22 cellular contexts compared by ENCODE assay signal in the genomic region with DNA sequence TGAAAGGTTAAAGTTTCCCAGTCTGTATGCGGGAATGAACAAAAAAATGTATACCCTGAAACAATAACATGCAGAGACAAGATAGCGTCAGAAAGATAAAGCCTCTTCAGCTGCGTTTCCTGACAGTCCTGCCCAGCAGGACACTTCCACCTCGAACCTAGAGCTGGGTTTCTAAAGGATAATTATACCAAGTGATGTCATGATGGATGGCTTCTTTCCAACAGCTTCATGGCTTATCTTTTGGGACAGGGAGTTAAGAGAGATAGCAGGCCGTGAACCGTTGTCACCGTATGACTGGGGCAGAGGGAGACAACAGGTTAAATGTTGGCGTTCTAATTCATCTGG.
DNase-seq lines count a peak whose midpoint lies in the region; ATAC-seq and TF ChIP-seq lines count a peak whose summit lies in the region.
"Had no signal": no experiment of that assay in that cellular context is flagged by ENCODE, and none has a peak within 500 bp of the region (broad histone marks: within the 10 kb centered on the region; RNA-seq: fewer than 3 reads in every experiment).

No MANE protein-coding gene starts in this region.

- H3K4me1 ChIP-seq in Peyer's patch (no peaks in the 10 kb centered on the region), mammary epithelial cell (ENCODE audit: insufficient read depth, low read length) (peaks cover 9% of the 10 kb centered on the region)
- H3K4me1 ChIP-seq: HAP-1, neural progenitor cell, prostate gland, upper lobe of left lung had no signal

- no TSS peak for BruUV-seq in mammary epithelial cell (replicated peaks; lab: Mats Ljungman, UMichigan)

- no peaks in the 10 kb centered on the region for H3K79me2 ChIP-seq in mammary epithelial cell (ENCODE audit: insufficient read depth, low read length)

- no peak overlapping the region for H3K4me2 ChIP-seq in mammary epithelial cell (ENCODE audit: insufficient read depth, low read depth, low read length)
- H3K4me2 ChIP-seq: neural progenitor cell had no signal

- CTCF ChIA-PET in mammary epithelial cell (lab: Charles Lee; ENCODE audit: low non-redundant PET), result no interaction called here

- H2AFZ ChIP-seq in mammary epithelial cell (ENCODE audit: low read depth, low read length), result no peak overlapping the region
- H2AFZ ChIP-seq: neural progenitor cell had no signal

- TF ChIP-seq POLR2A in Peyer's patch (IDR thresholded peaks at IDR 0.05), result no peak

- WGBS in mammary epithelial cell (ENCODE audit: low coverage, missing lambda C conversion rate), result 98% methylated on average over 8 of the region's 8 CpGs

- H3K9ac ChIP-seq in mammary epithelial cell (ENCODE audit: insufficient read depth, low read length), result no peak overlapping the region
- H3K9ac ChIP-seq: neural progenitor cell had no signal

- in situ Hi-C loops in KBM-7 (cut with MboI; ENCODE audit: low pct_unique_long_range_greater_than_20kb, low sequenced_read_pairs) (no loop called here), mammary epithelial cell (cut with MboI; ENCODE audit: low sequenced_read_pairs in 2 of 2) (no loop called here)

- H3K27me3 ChIP-seq in Peyer's patch, result no peaks in the 10 kb centered on the region
- no peaks in the 10 kb centered on the region for H3K27me3 ChIP-seq in mammary epithelial cell (ENCODE audit: insufficient read depth, low read length)
- H3K27me3 ChIP-seq: neural progenitor cell, upper lobe of left lung had no signal

- H3K9me3 ChIP-seq in Peyer's patch (no peaks in the 10 kb centered on the region), mammary epithelial cell (replicated peaks; ENCODE audit: insufficient read depth, low read length) (no peaks in the 10 kb centered on the region)
- H3K9me3 ChIP-seq: HAP-1, prostate gland, upper lobe of left lung had no signal

- H3K36me3 ChIP-seq in Peyer's patch (no peaks in the 10 kb centered on the region), mammary epithelial cell (ENCODE audit: insufficient read depth, low read length) (no peaks in the 10 kb centered on the region)
- H3K36me3 ChIP-seq: HAP-1, neural progenitor cell, prostate gland, upper lobe of left lung had no signal

- intact Hi-C loops in mammary epithelial cell (cut with micrococcal nuclease), result no loop called here

- H3K4me3 ChIP-seq in Peyer's patch (no peak overlapping the region), mammary epithelial cell (replicated peaks in 1 of 3; ENCODE audit: insufficient read depth in 1 of 3, low read depth in 2 of 3, low read length in 3 of 3) (no peak overlapping the region)
- H3K4me3 ChIP-seq: HAP-1, neural progenitor cell, prostate gland, skin epidermis, upper lobe of left lung had no signal

- no peaks in the 10 kb centered on the region for H4K20me1 ChIP-seq in mammary epithelial cell (ENCODE audit: insufficient read depth, low read length)

- no peak for TF ChIP-seq CTCF in Peyer's patch (IDR thresholded peaks at IDR 0.05)
- no peak for TF ChIP-seq CTCF in mammary epithelial cell (conservative IDR thresholded peaks at IDR 0.05 in 1 of 2, IDR thresholded peaks at IDR 0.05 in 1 of 2; ENCODE audit: extremely low read depth in 1 of 2, insufficient read depth in 1 of 2, low read depth in 1 of 2, low read length in 2 of 2)

- DNase-seq in COLO668 (lab: John Stamatoyannopoulos, UW; ENCODE audit: unreplicated experiment), result peak; percentile 20
- peak; percentile 25 for DNase-seq in KBM-7
- peak; percentile 99 for DNase-seq in NCI-H748 treated with DMSO at 0.1 percent for 48 hours (lab: John Stamatoyannopoulos, UW)
- peak; percentile 7 for DNase-seq in cerebellum (ENCODE audit: low spot score)
- DNase-seq in Peyer's patch, result no peak
- DNase-seq in HCEC 1CT, result no peak
- no peak for DNase-seq in mammary epithelial cell
- DNase-seq: activated CD4-positive, alpha-beta T cell treated with anti-CD3 and anti-CD28 coated beads, Interleukin-2, amount 10 ng/mL, durations not matched to agents 7 days and 5 days; activated naive CD8-positive, alpha-beta T cell treated with anti-CD3 and anti-CD28 coated beads, Interleukin-2, amount 10 ng/mL, durations not matched to agents 7 days and 5 days; CD8-positive, alpha-beta T cell; foreskin fibroblast; immature natural killer cell; NCI-H1105 treated with DMSO at 0.1 percent for 48 hours; NCI-H446; stimulated activated CD4-positive, alpha-beta T cell treated with anti-CD3 and anti-CD28 coated beads, Interleukin-2, amount 100 ng/mL, for 48 hours; upper lobe of left lung had no signal

- dilution Hi-C loops in mammary epithelial cell (cut with HindIII; ENCODE audit: low sequenced_read_pairs), result no loop called here

- no peak for ATAC-seq in HG03045 (IDR thresholded peaks at IDR 0.05; ENCODE audit: unreplicated experiment)
- ATAC-seq: CD8-positive, alpha-beta T cell had no signal

- no peak overlapping the region for H3K27ac ChIP-seq in Peyer's patch
- H3K27ac ChIP-seq in mammary epithelial cell (ENCODE audit: insufficient read depth, low read depth, low read length), result no peak overlapping the region
- H3K27ac ChIP-seq: epithelial cell of prostate, neural progenitor cell, prostate gland, skin epidermis had no signal

Comparison
In these comparisons a context has a peak if more than half of its experiments do, and no peak if none do; other contexts are left out.
1. DNase-seq: peak in COLO668 (single experiment), KBM-7 (single experiment), NCI-H748 treated with DMSO at 0.1 percent for 48 hours (single experiment) and cerebellum (single experiment); none in Peyer's patch (0 of 3), HCEC 1CT (single experiment) and mammary epithelial cell (single experiment).